ENCODE assay signal across 23 cellular contexts in the genomic region with DNA sequence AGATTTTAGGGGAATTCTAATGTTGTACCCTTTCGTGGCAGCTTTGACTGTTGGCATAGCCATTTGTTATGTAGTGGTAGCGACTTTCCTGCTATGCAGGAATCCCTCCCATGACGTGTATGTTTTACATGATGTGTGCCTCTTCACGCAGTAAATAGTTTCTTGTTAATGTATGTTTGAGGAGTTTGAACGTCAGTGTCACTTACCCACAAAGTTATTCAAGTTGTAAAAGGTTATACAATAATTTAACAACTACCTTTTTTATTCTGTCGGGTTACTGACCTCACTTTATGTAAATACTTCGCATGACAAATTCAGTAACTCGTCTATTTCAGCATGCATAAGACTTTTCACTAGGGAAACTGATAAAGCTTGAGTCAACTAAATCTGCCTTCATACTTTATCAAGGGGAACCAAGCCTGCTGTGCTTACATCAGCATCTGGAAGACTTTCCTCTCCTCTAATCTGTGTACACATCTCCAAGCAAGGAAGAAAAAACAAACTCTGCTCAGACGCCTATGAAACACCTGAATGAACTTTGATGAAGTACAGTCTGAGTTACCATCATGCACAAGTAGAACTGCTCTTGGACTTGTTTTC.
DNase-seq lines count a peak whose midpoint lies in the region; ATAC-seq and TF ChIP-seq lines count a peak whose summit lies in the region.
"Had no signal": no experiment of that assay in that cellular context is flagged by ENCODE, and none has a peak within 500 bp of the region (broad histone marks: within the 10 kb centered on the region; RNA-seq: fewer than 3 reads in every experiment).

No MANE protein-coding gene starts in this region.

- POLR2A ChIA-PET in CD4-positive, alpha-beta T cell (lab: Charles Lee) = no interaction called here

- H3K27ac ChIP-seq in CD4-positive, alpha-beta T cell (ENCODE audit: low read depth, low read length) = no peak overlapping the region
- H3K27ac ChIP-seq in ascending aorta (peak overlapping the region; percentile 2 to 7), parathyroid adenoma (peak overlapping the region; percentile 95)
- H3K27ac ChIP-seq: C4-2B, dorsolateral prefrontal cortex, upper lobe of right lung had no signal

- peak overlapping the region; percentile 38 for H2AFZ ChIP-seq in parathyroid adenoma

- H3K27me3 Mint-ChIP-seq in CD4-positive, alpha-beta T cell = no peaks in the 10 kb centered on the region
- H3K27me3 Mint-ChIP-seq: progenitor cell of endocrine pancreas; stimulated activated naive CD8-positive, alpha-beta T cell treated with anti-CD3 and anti-CD28 coated beads, Interleukin-15, amount 100 ng/mL, for 72 hours had no signal

- H3K27me3 ChIP-seq in CD4-positive, alpha-beta T cell (ENCODE audit: control insufficient read depth, insufficient read depth, low read length) = no peaks in the 10 kb centered on the region
- H3K27me3 ChIP-seq in ascending aorta (no peaks in the 10 kb centered on the region), parathyroid adenoma (ENCODE audit: control insufficient read depth, insufficient read depth, low read length) (no peaks in the 10 kb centered on the region)
- H3K27me3 ChIP-seq: upper lobe of right lung had no signal

- peaks cover 0 to 8% of the 10 kb centered on the region in 2 donors for H3K4me1 ChIP-seq in ascending aorta
- H3K4me1 ChIP-seq in parathyroid adenoma = peaks cover 24% of the 10 kb centered on the region
- H3K4me1 ChIP-seq: upper lobe of right lung had no signal

- peak overlapping the region; percentile 24 for H3K27ac Mint-ChIP-seq in CD4-positive, alpha-beta T cell
- H3K27ac Mint-ChIP-seq: activated naive CD4-positive, alpha-beta T cell treated with anti-CD3 and anti-CD28 coated beads, Interleukin-2, amount 50 U/mL, for 72 hours; activated T-cell treated with anti-CD3 and anti-CD28 coated beads, Interleukin-2, amount 50 U/mL, for 72 hours; natural killer cell treated with Interleukin-12 subunit alpha and Interleukin-12 subunit beta and Interleukin-15 and Interleukin-18, amount 100 ng/mL, for 72 hours; progenitor cell of endocrine pancreas had no signal

- H3K4me2 ChIP-seq in parathyroid adenoma (ENCODE audit: low read length) = peak overlapping the region; percentile 47

- H3K4me3 Mint-ChIP-seq in CD4-positive, alpha-beta T cell = no peak overlapping the region
- H3K4me3 Mint-ChIP-seq: activated T-cell treated with anti-CD3 and anti-CD28 coated beads, Interleukin-2, amount 50 U/mL, for 72 hours; natural killer cell treated with Interleukin-12 subunit alpha and Interleukin-12 subunit beta and Interleukin-15 and Interleukin-18, amount 100 ng/mL, for 72 hours; stimulated activated naive CD8-positive, alpha-beta T cell treated with anti-CD3 and anti-CD28 coated beads, Interleukin-15, amount 100 ng/mL, for 72 hours had no signal

- H3K4me3 ChIP-seq in ascending aorta = no peak overlapping the region
- peak overlapping the region; percentile 42 for H3K4me3 ChIP-seq in parathyroid adenoma (ENCODE audit: low read depth, low read length)
- H3K4me3 ChIP-seq: dorsolateral prefrontal cortex, upper lobe of right lung had no signal

- DNase-seq in CD4-positive, alpha-beta T cell = no peak
- DNase-seq in ascending aorta (ENCODE audit: low spot score in 2 of 2) = no peak
- peak; percentile 39 for DNase-seq in fibroblast of peridontal ligament (ENCODE audit: extremely low read depth)
- no peak for DNase-seq in GDM1 (lab: John Stamatoyannopoulos, UW)
- no peak for DNase-seq in AG08395 (ENCODE audit: low spot score)
- no peak for DNase-seq in UCSD-AML1 (lab: John Stamatoyannopoulos, UW; ENCODE audit: unreplicated experiment)
- DNase-seq: activated T-cell treated with anti-CD3 and anti-CD28 coated beads, Interleukin-2, amount 50 U/mL, for 72 hours; DMS153; dorsolateral prefrontal cortex; GF-D8; NCI-H1694; OCI-M1; SHP77; small intestine; stimulated activated CD4-positive, alpha-beta T cell treated with anti-CD3 and anti-CD28 coated beads, Interleukin-4, amount 100 ng/mL, for 1 hour; stimulated activated naive CD8-positive, alpha-beta T cell treated with anti-CD3 and anti-CD28 coated beads, Interleukin-15, amount 100 ng/mL, for 72 hours; upper lobe of right lung had no signal

- intact Hi-C loops in CD4-positive, alpha-beta T cell (cut with DNase I, micrococcal nuclease) = no loop called here
- intact Hi-C loops in ascending aorta (cut with DNase I) = no loop called here

- CTCF ChIA-PET in CD4-positive, alpha-beta T cell (lab: Charles Lee) = no interaction called here

- H3K9me3 ChIP-seq in CD4-positive, alpha-beta T cell (ENCODE audit: control insufficient read depth, low read length) = no peaks in the 10 kb centered on the region
- H3K9me3 ChIP-seq in ascending aorta (no peaks in the 10 kb centered on the region), parathyroid adenoma (ENCODE audit: control insufficient read depth, low read length) (no peaks in the 10 kb centered on the region)
- H3K9me3 ChIP-seq: upper lobe of right lung had no signal

- H3K36me3 Mint-ChIP-seq in CD4-positive, alpha-beta T cell (ENCODE audit: low read depth) = peaks cover 27% of the 10 kb centered on the region
- H3K36me3 Mint-ChIP-seq: activated naive CD4-positive, alpha-beta T cell treated with anti-CD3 and anti-CD28 coated beads, Interleukin-2, amount 50 U/mL, for 72 hours; natural killer cell treated with Interleukin-12 subunit alpha and Interleukin-12 subunit beta and Interleukin-15 and Interleukin-18, amount 100 ng/mL, for 72 hours had no signal

- no peaks in the 10 kb centered on the region for H3K4me1 Mint-ChIP-seq in CD4-positive, alpha-beta T cell (ENCODE audit: low read depth)
- H3K4me1 Mint-ChIP-seq: stimulated activated naive CD8-positive, alpha-beta T cell treated with anti-CD3 and anti-CD28 coated beads, Interleukin-15, amount 100 ng/mL, for 72 hours had no signal

- ATAC-seq in CD4-positive, alpha-beta T cell (ENCODE audit: poor library complexity) = no peak
- ATAC-seq in HG03196 (IDR thresholded peaks at IDR 0.05; ENCODE audit: unreplicated experiment) = no peak
- ATAC-seq: activated naive CD4-positive, alpha-beta T cell treated with anti-CD3 and anti-CD28 coated beads, Interleukin-2, amount 50 U/mL, for 72 hours; activated T-cell treated with anti-CD3 and anti-CD28 coated beads, Interleukin-2, amount 50 U/mL, for 72 hours; natural killer cell treated with Interleukin-12 subunit alpha and Interleukin-12 subunit beta and Interleukin-15 and Interleukin-18, amount 100 ng/mL, for 72 hours; stimulated activated naive CD8-positive, alpha-beta T cell treated with anti-CD3 and anti-CD28 coated beads, Interleukin-15, amount 100 ng/mL, for 72 hours; upper lobe of right lung had no signal

- H3K9ac ChIP-seq in parathyroid adenoma = no peak overlapping the region

- H3K9me3 Mint-ChIP-seq in CD4-positive, alpha-beta T cell = no peaks in the 10 kb centered on the region
- H3K9me3 Mint-ChIP-seq: activated naive CD4-positive, alpha-beta T cell treated with anti-CD3 and anti-CD28 coated beads, Interleukin-2, amount 50 U/mL, for 72 hours; activated T-cell treated with anti-CD3 and anti-CD28 coated beads, Interleukin-2, amount 50 U/mL, for 72 hours; natural killer cell treated with Interleukin-12 subunit alpha and Interleukin-12 subunit beta and Interleukin-15 and Interleukin-18, amount 100 ng/mL, for 72 hours; stimulated activated naive CD8-positive, alpha-beta T cell treated with anti-CD3 and anti-CD28 coated beads, Interleukin-15, amount 100 ng/mL, for 72 hours had no signal

- no peak for TF ChIP-seq CTCF in CD4-positive, alpha-beta T cell (IDR thresholded peaks at IDR 0.05)
- TF ChIP-seq CTCF in ascending aorta (IDR thresholded peaks at IDR 0.05) (no peak), parathyroid adenoma (IDR thresholded peaks at IDR 0.05) (no peak)

- H3K79me2 ChIP-seq in parathyroid adenoma = no peaks in the 10 kb centered on the region

- no peaks in the 10 kb centered on the region for H3K36me3 ChIP-seq in ascending aorta
- H3K36me3 ChIP-seq in parathyroid adenoma (ENCODE audit: control insufficient read depth, insufficient read depth, low read length) = no peaks in the 10 kb centered on the region
- H3K36me3 ChIP-seq: upper lobe of right lung had no signal
